In genomic region chr20:48339147-48339985, GRCh38 we compare ENCODE assay signal across 12 cellular contexts.
DNase-seq lines count a peak whose midpoint lies in the region; ATAC-seq and TF ChIP-seq lines count a peak whose summit lies in the region.
"Had no signal": no experiment of that assay in that cellular context is flagged by ENCODE, and none has a peak within 500 bp of the region (broad histone marks: within the 10 kb centered on the region; RNA-seq: fewer than 3 reads in every experiment).

No MANE protein-coding gene starts in this region.

- 13 to 18% (median 13%) methylated on average over 13 of the region's 13 CpGs for WGBS in ovary, 3 donors

- no peak for TF ChIP-seq POLR2A in ovary (IDR thresholded peaks at IDR 0.05)

- H3K4me3 ChIP-seq in cardiac fibroblast (replicated peaks in 1 of 2; ENCODE audit: low read depth in 2 of 2, low read length in 2 of 2): no peak overlapping the region
- no peak overlapping the region for H3K4me3 ChIP-seq in ovary
- H3K4me3 ChIP-seq: lung had no signal

- TF ChIP-seq CTCF in cardiac fibroblast (IDR thresholded peaks at IDR 0.05; ENCODE audit: low read depth, low read length): no peak
- TF ChIP-seq CTCF in ovary (IDR thresholded peaks at IDR 0.05): no peak

- DNase-seq in G401 (ENCODE audit: low spot score): peak; percentile 61
- peak; percentile 50 for DNase-seq in HT1080 (ENCODE audit: low read depth)
- peak; percentile 59 to 80 for DNase-seq in cardiac fibroblast (ENCODE audit: low read depth in 2 of 2)
- DNase-seq in ovary: peak; percentile 69 to 81 (median 74)
- no peak for DNase-seq in amygdala (lab: John Stamatoyannopoulos, UW)
- no peak for DNase-seq in activated CD4-positive, alpha-beta T cell treated with anti-CD3 and anti-CD28 coated beads, Interleukin-2, amount 10 ng/mL, durations not matched to agents 24 days and 14 days
- no peak for DNase-seq in DMS153 (lab: John Stamatoyannopoulos, UW)
- DNase-seq: activated T-cell treated with anti-CD3 and anti-CD28 coated beads, Interleukin-2, amount 50 U/mL, for 24 hours; NCI-H2029 treated with DMSO at 0.1 percent for 48 hours had no signal

- H3K9me3 ChIP-seq in ovary: no peaks in the 10 kb centered on the region

- no peak overlapping the region for H3K4me3 Mint-ChIP-seq in activated CD4-positive, alpha-beta T cell treated with anti-CD3 and anti-CD28 coated beads, Interleukin-2, amount 10 ng/mL, durations not matched to agents 24 days and 14 days
- H3K4me3 Mint-ChIP-seq: activated T-cell treated with anti-CD3 and anti-CD28 coated beads, Interleukin-2, amount 50 U/mL, for 24 hours; T-helper 1 cell treated with Interleukin-12 subunit alpha and Interleukin-12 subunit beta and Interleukin-4 antibody, amounts not matched to agents 30 μg/mL and 1 μg/mL, for 36 hours had no signal

- H3K27ac Mint-ChIP-seq in activated CD4-positive, alpha-beta T cell treated with anti-CD3 and anti-CD28 coated beads, Interleukin-2, amount 10 ng/mL, durations not matched to agents 24 days and 14 days: no peak overlapping the region
- H3K27ac Mint-ChIP-seq: activated T-cell treated with anti-CD3 and anti-CD28 coated beads, Interleukin-2, amount 50 U/mL, for 24 hours; T-helper 1 cell treated with Interleukin-12 subunit alpha and Interleukin-12 subunit beta and Interleukin-4 antibody, amounts not matched to agents 30 μg/mL and 1 μg/mL, for 36 hours had no signal

- no peaks in the 10 kb centered on the region for H3K4me1 Mint-ChIP-seq in activated CD4-positive, alpha-beta T cell treated with anti-CD3 and anti-CD28 coated beads, Interleukin-2, amount 10 ng/mL, durations not matched to agents 24 days and 14 days

- intact Hi-C loops in ovary (cut with DNase I): no loop called here
- intact Hi-C loops in activated CD4-positive, alpha-beta T cell treated with anti-CD3 and anti-CD28 coated beads, Interleukin-2, amount 10 ng/mL, durations not matched to agents 24 days and 14 days (cut with micrococcal nuclease): no loop called here

- in situ Hi-C loops in G401 (cut with HindIII; ENCODE audit: low sequenced_read_pairs): no loop called here

- H3K27ac ChIP-seq in ovary: peak overlapping the region; percentile 11 to 61

- TF ChIP-seq EP300 in ovary (IDR thresholded peaks at IDR 0.05): peak; percentile 15

- no peaks in the 10 kb centered on the region for H3K4me1 ChIP-seq in ovary (ENCODE audit: insufficient read depth)

- no peaks in the 10 kb centered on the region for H3K36me3 Mint-ChIP-seq in activated CD4-positive, alpha-beta T cell treated with anti-CD3 and anti-CD28 coated beads, Interleukin-2, amount 10 ng/mL, durations not matched to agents 24 days and 14 days (ENCODE audit: low read depth)

- peaks cover 12% of the 10 kb centered on the region for H3K27me3 Mint-ChIP-seq in activated CD4-positive, alpha-beta T cell treated with anti-CD3 and anti-CD28 coated beads, Interleukin-2, amount 10 ng/mL, durations not matched to agents 24 days and 14 days

- no peak for ATAC-seq in GM21737 (IDR thresholded peaks at IDR 0.05; ENCODE audit: unreplicated experiment)

- no peaks in the 10 kb centered on the region for H3K9me3 Mint-ChIP-seq in activated CD4-positive, alpha-beta T cell treated with anti-CD3 and anti-CD28 coated beads, Interleukin-2, amount 10 ng/mL, durations not matched to agents 24 days and 14 days
- H3K9me3 Mint-ChIP-seq: activated T-cell treated with anti-CD3 and anti-CD28 coated beads, Interleukin-2, amount 50 U/mL, for 24 hours; T-helper 1 cell treated with Interleukin-12 subunit alpha and Interleukin-12 subunit beta and Interleukin-4 antibody, amounts not matched to agents 30 μg/mL and 1 μg/mL, for 36 hours had no signal

- no peaks in the 10 kb centered on the region for H3K36me3 ChIP-seq in ovary

- no peaks in the 10 kb centered on the region for H3K27me3 ChIP-seq in ovary

Comparison
In these comparisons a context has a peak if more than half of its experiments do, and no peak if none do; other contexts are left out.
1. DNase-seq: peak in G401 (single experiment), HT1080 (single experiment), cardiac fibroblast (2 of 2) and ovary (5 of 5); none in amygdala (0 of 56), activated CD4-positive, alpha-beta T cell treated with anti-CD3 and anti-CD28 coated beads, Interleukin-2, amount 10 ng/mL, durations not matched to agents 24 days and 14 days (single experiment) and DMS153 (single experiment).